8 cellular contexts compared by ENCODE assay signal in genomic region chr11:47408598-47409439, GRCh38. TPM values are rescaled to one million over a fixed set of nuclear protein-coding genes. Genes with fewer than 3 reads are reported as not detected.
DNase-seq lines count a peak whose midpoint lies in the region; ATAC-seq and TF ChIP-seq lines count a peak whose summit lies in the region.

No MANE protein-coding gene starts in this region.

- H3K4me3 ChIP-seq in GM06990 (replicated peaks; ENCODE audit: low read depth, low read length) (peak overlapping the region; percentile 84), adipocyte (ENCODE audit: low read length) (peak overlapping the region; percentile 98)

- H3K36me3 ChIP-seq in GM06990 (ENCODE audit: control insufficient read depth, insufficient read depth, low read length) = peaks cover 4% of the 10 kb centered on the region
- peaks cover 16% of the 10 kb centered on the region for H3K36me3 ChIP-seq in adipocyte (ENCODE audit: control insufficient read depth, insufficient read depth, low read length, severe bottlenecking)

- ATAC-seq in left cardiac atrium (peak; percentile 2 to 12), GM18519 (IDR thresholded peaks at IDR 0.05; ENCODE audit: low FRiP score, unreplicated experiment) (no peak), HG03521 (IDR thresholded peaks at IDR 0.05; ENCODE audit: unreplicated experiment) (no peak)

- peak overlapping the region; percentile 99 for H3K9ac ChIP-seq in adipocyte (ENCODE audit: low read length)

- TF ChIP-seq CTCF in GM06990 (IDR thresholded peaks at IDR 0.05; ENCODE audit: insufficient read depth, low read length, poor library complexity, severe bottlenecking) = no peak

- no peaks in the 10 kb centered on the region for H3K9me3 ChIP-seq in adipocyte (ENCODE audit: control insufficient read depth, low read length)

- H3K27me3 ChIP-seq in GM06990 (replicated peaks; ENCODE audit: control insufficient read depth, insufficient read depth, low read length) (no peaks in the 10 kb centered on the region), adipocyte (replicated peaks; ENCODE audit: control insufficient read depth, insufficient read depth, low read length) (no peaks in the 10 kb centered on the region)

- peaks cover 39% of the 10 kb centered on the region for H3K4me1 ChIP-seq in adipocyte (ENCODE audit: control insufficient read depth, insufficient read depth, low read length)

- DNase-seq in GM06990 (ENCODE audit: extremely low read depth, insufficient read length) (no peak), HT-29 (ENCODE audit: low spot score) (peak; percentile 50), adipocyte (ENCODE audit: low read depth) (peak; percentile 91), left cardiac atrium (peak; percentile 69), renal cortical epithelial cell (ENCODE audit: low read depth) (peak; percentile 81), NCI-H1092 treated with DMSO at 0.1 percent for 48 hours (lab: John Stamatoyannopoulos, UW) (no peak)

- intact Hi-C loops in left cardiac atrium (cut with DNase I) = no loop called here

RNA-seq across cellular contexts. Expression of gene SLC39A13, which starts 0.4 kb away (rescaled TPM):
- total RNA-seq in HT-29 (2014; rRNA removed; shearing (Covaris generic)) = 56.0 and 67.0 TPM in 2 replicates
- 10 to 100 TPM; 35.5 to 53.4 TPM for total RNA-seq in left cardiac atrium
- total RNA-seq in renal cortical epithelial cell = 51.9 and 140 TPM in 2 replicates

RNA-seq across cellular contexts. Expression of gene PSMC3, which starts 17.4 kb away (rescaled TPM):
- total RNA-seq in HT-29 (2014; rRNA removed; shearing (Covaris generic)) = 206 and 222 TPM in 2 replicates
- total RNA-seq in left cardiac atrium (100 to 1,000 TPM; 133 to 154 TPM), renal cortical epithelial cell (169 and 186 TPM in 2 replicates)

RNA-seq across cellular contexts. Expression of gene SPI1, which starts 30.5 kb away (rescaled TPM):
- not detected in 2 replicates for total RNA-seq in HT-29 (2014; rRNA removed; shearing (Covaris generic))
- total RNA-seq in left cardiac atrium (10 to 100 TPM; 19.5 to 31.4 TPM), renal cortical epithelial cell (not detected in 2 replicates)

RNA-seq across cellular contexts. Expression of gene RAPSN, which starts 40.1 kb away (rescaled TPM):
- total RNA-seq in HT-29 (2014; rRNA removed; shearing (Covaris generic)) = not detected in 2 replicates
- total RNA-seq in left cardiac atrium (not detected), renal cortical epithelial cell (0.10 and 0.17 TPM in 2 replicates)

RNA-seq across cellular contexts. Expression of gene MYBPC3, which starts 56.3 kb away (rescaled TPM):
- total RNA-seq in HT-29 (2014; rRNA removed; shearing (Covaris generic)) = 0.05 TPM in 1 of 2 replicates, not detected in the other
- total RNA-seq in left cardiac atrium (1,000 to 10,000 TPM in 1 of 2 donors, 100 to 1,000 TPM in 1; 966 to 1,049 TPM), renal cortical epithelial cell (not detected in 2 replicates)

Comparison
In these comparisons a context has a peak if more than half of its experiments do, and no peak if none do; other contexts are left out.
1. DNase-seq: peak in HT-29 (single experiment), adipocyte (single experiment), left cardiac atrium (single experiment) and renal cortical epithelial cell (single experiment); none in GM06990 (single experiment) and NCI-H1092 treated with DMSO at 0.1 percent for 48 hours (single experiment).
2. ATAC-seq: peak in left cardiac atrium (2 of 2); none in GM18519 (single experiment) and HG03521 (single experiment).
3. RNA of gene SPI1, which starts 30.5 kb away (total RNA-seq): 19.5 to 31.4 TPM in left cardiac atrium; not detected in renal cortical epithelial cell and not detected in HT-29; every median in the first group is over 10 times any median in the second.